Comparison of ENCODE assay signal across 8 cellular contexts in the genomic region with DNA sequence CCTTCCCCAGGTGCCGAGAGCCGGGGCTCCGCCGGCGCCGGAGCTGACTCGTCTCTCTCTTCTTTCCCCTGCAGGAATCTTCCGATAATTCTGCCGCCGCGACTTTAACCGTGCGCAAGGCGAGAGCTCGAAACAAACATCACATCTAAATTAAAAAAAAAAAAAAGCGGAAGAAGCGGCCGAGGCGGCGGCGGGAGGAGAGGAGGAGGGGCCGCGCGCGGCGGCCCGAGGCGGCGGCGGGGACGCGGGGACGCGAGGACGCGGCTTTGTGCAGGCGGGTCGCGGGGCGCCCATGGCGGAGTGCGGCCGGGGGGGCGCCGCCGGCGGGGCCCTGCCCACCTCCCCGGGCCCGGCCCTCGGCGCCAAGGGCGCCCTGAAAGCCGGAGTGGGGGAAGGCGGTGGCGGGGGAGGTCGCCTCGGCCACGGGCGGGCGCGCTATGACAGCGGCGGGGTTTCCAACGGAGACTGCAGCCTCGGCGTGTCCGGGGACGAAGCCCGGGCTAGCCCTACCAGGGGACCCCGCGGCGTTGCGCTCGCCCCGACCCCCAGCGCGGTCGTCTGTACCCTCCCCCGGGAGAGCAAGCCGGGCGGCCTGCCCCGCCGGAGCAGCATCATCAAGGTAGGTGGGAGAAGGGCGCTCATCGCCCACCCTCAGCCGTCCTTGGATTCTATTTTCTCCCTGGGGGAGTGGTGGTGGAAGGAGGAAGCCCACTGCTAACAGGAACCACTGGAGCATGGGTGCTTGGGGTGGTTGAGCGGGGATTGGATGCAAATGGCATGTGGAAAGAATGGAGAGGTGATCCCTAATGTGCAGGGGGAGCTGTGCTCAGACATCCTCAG. TPM values are rescaled to one million over a fixed set of nuclear protein-coding genes. Genes with fewer than 3 reads are reported as not detected.
A peak's percentile ranks its signal among the peaks of the same experiment; 100 is the strongest.
DNase-seq lines count a peak whose midpoint lies in the region; ATAC-seq and TF ChIP-seq lines count a peak whose summit lies in the region.

Gene PLCL2, plus strand, starts transcription at position 208 of the 840 bp plus-strand sequence. Its CDS starts 85 bp downstream, at position 293.

- ATAC-seq in HG02763 (IDR thresholded peaks at IDR 0.05; ENCODE audit: unreplicated experiment): peak; percentile 34
- peak; percentile 64 for ATAC-seq in stimulated activated effector memory CD8-positive, alpha-beta T cell treated with anti-CD3 and anti-CD28 coated beads, Interleukin-12 subunit alpha, Interleukin-12 subunit beta, amount 100 ng/mL, for 72 hours

- peaks cover 41% of the 10 kb centered on the region for H3K27me3 ChIP-seq in endodermal cell (ENCODE audit: control insufficient read depth, insufficient read depth, low read length, poor library complexity, severe bottlenecking)

- H3K4me1 ChIP-seq in endodermal cell (ENCODE audit: control insufficient read depth, insufficient read depth, low read length): peaks cover 8% of the 10 kb centered on the region

- H3K4me3 Mint-ChIP-seq in endodermal cell: peak within 1 kb of the TSS; percentile 72
- H3K4me3 Mint-ChIP-seq in stimulated activated effector memory CD8-positive, alpha-beta T cell treated with anti-CD3 and anti-CD28 coated beads, Interleukin-12 subunit alpha, Interleukin-12 subunit beta, amount 100 ng/mL, for 72 hours: peak within 1 kb of the TSS; percentile 88

- H3K4me3 ChIP-seq in endodermal cell (ENCODE audit: low read length): peak within 1 kb of the TSS; percentile 82

- H3K4me1 Mint-ChIP-seq in endodermal cell: peaks cover 18% of the 10 kb centered on the region
- H3K4me1 Mint-ChIP-seq in stimulated activated effector memory CD8-positive, alpha-beta T cell treated with anti-CD3 and anti-CD28 coated beads, Interleukin-12 subunit alpha, Interleukin-12 subunit beta, amount 100 ng/mL, for 72 hours: peaks cover 42% of the 10 kb centered on the region

- H3K27ac Mint-ChIP-seq in endodermal cell: no peak within 1 kb of the TSS
- peak within 1 kb of the TSS; percentile 87 for H3K27ac Mint-ChIP-seq in stimulated activated effector memory CD8-positive, alpha-beta T cell treated with anti-CD3 and anti-CD28 coated beads, Interleukin-12 subunit alpha, Interleukin-12 subunit beta, amount 100 ng/mL, for 72 hours

- H3K36me3 ChIP-seq in endodermal cell (ENCODE audit: control insufficient read depth, insufficient read depth, low read length): no peaks in the 10 kb centered on the region

- H3K27me3 Mint-ChIP-seq in endodermal cell (ENCODE audit: insufficient read depth): peaks cover 64% of the 10 kb centered on the region

- no peaks in the 10 kb centered on the region for H3K36me3 Mint-ChIP-seq in endodermal cell (ENCODE audit: low read depth)
- peaks cover 6% of the 10 kb centered on the region for H3K36me3 Mint-ChIP-seq in stimulated activated effector memory CD8-positive, alpha-beta T cell treated with anti-CD3 and anti-CD28 coated beads, Interleukin-12 subunit alpha, Interleukin-12 subunit beta, amount 100 ng/mL, for 72 hours

- DNase-seq in NCI-H1105 treated with DMSO at 0.1 percent for 48 hours (lab: John Stamatoyannopoulos, UW): peak; percentile 26
- DNase-seq in NCI-H1105 (lab: John Stamatoyannopoulos, UW): no peak
- peak; percentile 69 for DNase-seq in NCI-H2171 treated with DMSO at 0.1 percent for 48 hours (lab: John Stamatoyannopoulos, UW)
- DNase-seq in activated CD8-positive, alpha-beta memory T cell treated with anti-CD3 and anti-CD28 coated beads for 24 hours: peak; percentile 86
- DNase-seq in endodermal cell: peak; percentile 77
- DNase-seq in mucosa of gallbladder (ENCODE audit: low spot score): no peak
- peak; percentile 42 to 80 for DNase-seq in stimulated activated effector memory CD8-positive, alpha-beta T cell treated with anti-CD3 and anti-CD28 coated beads, Interleukin-12 subunit alpha, Interleukin-12 subunit beta, amount 100 ng/mL, for 72 hours (ENCODE audit: low spot score in 2 of 2)

- H3K9ac ChIP-seq in endodermal cell (ENCODE audit: extremely low read depth, low read length, poor library complexity, severe bottlenecking): peak within 1 kb of the TSS; percentile 13

- no peak for TF ChIP-seq CTCF in endodermal cell (conservative IDR thresholded peaks at IDR 0.05)

- WGBS in endodermal cell (ENCODE audit: insufficient coverage in 1 of 2, insufficient read length in 1 of 2), 2 experiments: 0 to 1% methylated on average over 18 to 85 of the region's 87 CpGs

- H3K27ac ChIP-seq in endodermal cell (ENCODE audit: low read depth, low read length): no peak within 1 kb of the TSS

- H3K9me3 ChIP-seq in endodermal cell (ENCODE audit: control insufficient read depth, low read length): no peaks in the 10 kb centered on the region

- no peaks in the 10 kb centered on the region for H3K9me3 Mint-ChIP-seq in endodermal cell
- H3K9me3 Mint-ChIP-seq in stimulated activated effector memory CD8-positive, alpha-beta T cell treated with anti-CD3 and anti-CD28 coated beads, Interleukin-12 subunit alpha, Interleukin-12 subunit beta, amount 100 ng/mL, for 72 hours: no peaks in the 10 kb centered on the region

RNA-seq across cellular contexts. Expression of gene PLCL2, which starts in this region (rescaled TPM):
- 1 to 10 TPM; 4.2 to 6.9 TPM for total RNA-seq in endodermal cell
- polyA plus RNA-seq in endodermal cell (2013, experiment 1 of 2): 8.0 TPM
- polyA plus RNA-seq in endodermal cell (2013, experiment 2 of 2): 6.3 TPM
- 26.1 TPM for total RNA-seq in mucosa of gallbladder

Comparison
In these comparisons a context has a peak if more than half of its experiments do, and no peak if none do; other contexts are left out.
1. DNase-seq: peak in NCI-H1105 treated with DMSO at 0.1 percent for 48 hours (single experiment), NCI-H2171 treated with DMSO at 0.1 percent for 48 hours (single experiment), activated CD8-positive, alpha-beta memory T cell treated with anti-CD3 and anti-CD28 coated beads for 24 hours (single experiment), endodermal cell (single experiment) and stimulated activated effector memory CD8-positive, alpha-beta T cell treated with anti-CD3 and anti-CD28 coated beads, Interleukin-12 subunit alpha, Interleukin-12 subunit beta, amount 100 ng/mL, for 72 hours (2 of 2); none in NCI-H1105 (single experiment) and mucosa of gallbladder (single experiment).